ENCODE assay signal across 8 cellular contexts in genomic region chr21:44817506-44817880, GRCh38. TPM values are rescaled to one million over a fixed set of nuclear protein-coding genes. Genes with fewer than 3 reads are reported as not detected.
DNase-seq lines count a peak whose midpoint lies in the region; ATAC-seq and TF ChIP-seq lines count a peak whose summit lies in the region.

No MANE protein-coding gene starts in this region.

- DNase-seq in AG09309 (ENCODE audit: low read depth) (peak; percentile 45), NCI-H510A treated with DMSO at 0.1 percent for 48 hours (lab: John Stamatoyannopoulos, UW) (peak; percentile 58), dermis blood vessel endothelial cell (peak; percentile 95)
- peak; percentile 93 to 94 for DNase-seq in activated CD4-positive, alpha-beta T cell treated with anti-CD3 and anti-CD28 coated beads, Interleukin-2, amount 50 U/mL, for 48 hours
- DNase-seq in stimulated activated CD4-positive, alpha-beta T cell treated with anti-CD3 and anti-CD28 coated beads, Interleukin-2, amount 100 ng/mL, for 24 hours: peak; percentile 92 to 95

- peaks cover 6 to 14% (median 12%) of the 10 kb centered on the region in 4 donors for H3K4me1 ChIP-seq in liver (ENCODE audit: control insufficient read depth in 4 of 4, insufficient read depth in 4 of 4, low read length in 3 of 4)

- 4% methylated on average over 43 of the region's 43 CpGs for WGBS in liver

- H3K9ac ChIP-seq in liver (ENCODE audit: low read depth in 1 of 2, low read length in 2 of 2): no peak overlapping the region

- peaks cover 0 to 4% (median 3%) of the 10 kb centered on the region in 4 donors for H3K36me3 ChIP-seq in liver (ENCODE audit: control insufficient read depth in 4 of 4, insufficient read depth in 3 of 4, low read depth in 1 of 4, low read length in 3 of 4)

- H3K27ac ChIP-seq in liver (ENCODE audit: low read depth in 1 of 2, low read length in 2 of 2): peak overlapping the region; percentile 70 to 85

- H3K27me3 ChIP-seq in liver (ENCODE audit: control insufficient read depth in 4 of 4, insufficient read depth in 4 of 4, low read length in 3 of 4): no peaks in the 10 kb centered on the region

- ATAC-seq in GM19035 (IDR thresholded peaks at IDR 0.05; ENCODE audit: unreplicated experiment) (peak; percentile 74), HG03342 (IDR thresholded peaks at IDR 0.05; ENCODE audit: unreplicated experiment) (peak; percentile 70)

- H3K9me3 ChIP-seq in liver (ENCODE audit: control insufficient read depth in 4 of 4, low read length in 3 of 4): peaks cover 0 to 5% (median 3%) of the 10 kb centered on the region in 4 donors

- peak overlapping the region; percentile 71 for H3K4me3 ChIP-seq in AG09309 (ENCODE audit: control insufficient read depth, low read depth, low read length)
- H3K4me3 ChIP-seq in liver (ENCODE audit: low read depth in 1 of 3, low read length in 3 of 3): peak overlapping the region; percentile 38 to 76 (median 66)

- peak in 1 of 2 donors; percentile 7 for TF ChIP-seq RAD21 in liver (IDR thresholded peaks at IDR 0.05)

- TF ChIP-seq CTCF in AG09309 (IDR thresholded peaks at IDR 0.05; ENCODE audit: control insufficient read depth, insufficient read depth, low read depth, low read length, missing control alignments) (no peak), liver (IDR thresholded peaks at IDR 0.05; ENCODE audit: low read depth, low read length, missing input control) (no peak)

TF ChIP-seq in liver, 16 proteins besides CTCF, POLR2A, EP300 and RAD21:
- TF ChIP-seq SP1 (IDR thresholded peaks at IDR 0.05) (peak; percentile 30), MAX (IDR thresholded peaks at IDR 0.05) (no peak)

RNA-seq across cellular contexts. Expression of gene SUMO3, which starts 0.4 kb away (rescaled TPM):
- 75.2 and 107 TPM in 2 replicates for total RNA-seq in dermis blood vessel endothelial cell
- 10 to 100 TPM; 35.1 to 39.9 TPM for total RNA-seq in liver
- polyA plus RNA-seq in liver: 10 to 100 TPM; 41.4 to 51.0 TPM

RNA-seq across cellular contexts. Expression of gene UBE2G2, which starts 15.9 kb away (rescaled TPM):
- total RNA-seq in dermis blood vessel endothelial cell (74.1 and 85.3 TPM in 2 replicates), liver (10 to 100 TPM; 35.1 to 83.5 TPM)
- polyA plus RNA-seq in liver: 10 to 100 TPM; 27.4 to 46.6 TPM

RNA-seq across cellular contexts. Expression of gene PTTG1IP, which starts 56.0 kb away (rescaled TPM):
- 505 and 528 TPM in 2 replicates for total RNA-seq in dermis blood vessel endothelial cell
- total RNA-seq in liver: 10 to 100 TPM; 86.8 to 94.0 TPM
- 10 to 100 TPM; 62.0 to 72.8 TPM for polyA plus RNA-seq in liver

Comparison
In these comparisons a context has a peak if more than half of its experiments do, and no peak if none do; other contexts are left out.
1. Peak in every context shown above with its lines: DNase-seq, ATAC-seq, H3K4me3 ChIP-seq and H3K27ac ChIP-seq.
2. DNase-seq: peak in every context shown above with its lines; median percentile 95 in dermis blood vessel endothelial cell; 94 in activated CD4-positive, alpha-beta T cell treated with anti-CD3 and anti-CD28 coated beads, Interleukin-2, amount 50 U/mL, for 48 hours; 94 in stimulated activated CD4-positive, alpha-beta T cell treated with anti-CD3 and anti-CD28 coated beads, Interleukin-2, amount 100 ng/mL, for 24 hours; 58 in NCI-H510A treated with DMSO at 0.1 percent for 48 hours; 45 in AG09309.